ENCODE assay signal across 9 cellular contexts in the genomic region with DNA sequence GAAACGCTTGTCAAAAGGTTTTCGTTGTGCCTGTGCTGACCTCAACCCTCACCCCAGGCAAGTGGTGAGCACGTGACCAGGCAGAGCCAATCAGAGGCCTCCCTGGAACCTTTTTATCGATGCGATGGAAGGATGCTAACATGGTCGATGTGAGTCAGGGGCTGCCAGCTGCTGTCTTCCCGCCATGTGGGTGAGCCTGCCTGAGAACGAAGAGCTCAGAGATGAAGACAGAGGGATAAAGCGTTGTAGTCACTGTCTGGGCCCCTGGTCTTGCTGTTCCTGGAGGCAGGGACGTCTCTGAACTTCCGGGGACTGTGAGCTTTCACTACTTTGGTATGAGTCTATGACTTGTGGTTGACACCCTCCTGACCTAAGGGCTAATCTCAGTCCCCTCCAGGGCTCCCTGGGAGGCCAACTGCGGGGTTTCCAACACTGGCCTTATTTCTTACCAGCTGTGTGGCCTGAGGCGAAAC. TPM values are rescaled to one million over a fixed set of nuclear protein-coding genes. Genes with fewer than 3 reads are reported as not detected.
DNase-seq lines count a peak whose midpoint lies in the region; ATAC-seq, FAIRE-seq and TF ChIP-seq lines count a peak whose summit lies in the region.
"Had no signal": no experiment of that assay in that cellular context is flagged by ENCODE, and none has a peak within 500 bp of the region (broad histone marks: within the 10 kb centered on the region; RNA-seq: fewer than 3 reads in every experiment).

No MANE protein-coding gene starts in this region.

- in situ Hi-C loops in K562 (cut with MboI) = no loop called here

- CTCF ChIA-PET in CD4-positive, alpha-beta memory T cell (lab: Charles Lee; ENCODE audit: partially characterized antibody) = interaction anchor here (0.8 to 3.4 kb wide), 10 partner anchors 9 to 160 kb away, joined by 3 to 22 read pairs (median 4); no protein-coding TSS in a partner anchor
- CTCF ChIA-PET in K562 (lab: Yijun Ruan, JAX; ENCODE audit: low intra/inter-chr PET ratio) = interaction anchor here (0.5 kb wide), 1 partner anchor 343 kb away, joined by 3 read pairs; no protein-coding TSS in a partner anchor

- H2AFZ ChIP-seq in K562 (ENCODE audit: low read depth, low read length) (no peak overlapping the region; the same call in 1 of the 2 replicates), trophoblast cell (ENCODE audit: insufficient read depth, low read length, poor library complexity) (no peak overlapping the region)

- H2BK12ac ChIP-seq in trophoblast cell (ENCODE audit: low read length) = no peak overlapping the region

- no peak for TF ChIP-seq EP300 in K562 (IDR thresholded peaks at IDR 0.05; ENCODE audit: low read length)

- no peaks in the 10 kb centered on the region for H3K79me1 ChIP-seq in trophoblast cell (ENCODE audit: low read length)

- no peak overlapping the region for H2BK120ac ChIP-seq in trophoblast cell (ENCODE audit: insufficient read depth, low read length, poor library complexity)

- H3K4me2 ChIP-seq in K562 (ENCODE audit: insufficient read depth, low read length) (peak overlapping the region; percentile 23), trophoblast cell (ENCODE audit: low read length) (no peak overlapping the region)

- H3K4ac ChIP-seq in trophoblast cell (ENCODE audit: low read depth, low read length) = no peak overlapping the region

- no peak for FAIRE-seq in K562 (lab: Jason Lieb, UNC)

- intact Hi-C loops in CD4-positive, alpha-beta memory T cell (cut with micrococcal nuclease) = loop anchor here (2.0 kb wide), 1 partner anchor 16 kb away; no protein-coding TSS in a partner anchor
- intact Hi-C loops in K562 (cut with micrococcal nuclease) = no loop called here

- no peaks in the 10 kb centered on the region for H3K27me3 ChIP-seq in CD4-positive, alpha-beta memory T cell (ENCODE audit: insufficient read depth, low read length)
- H3K27me3 ChIP-seq in K562 (ENCODE audit: control insufficient read depth in 2 of 2, insufficient read depth in 2 of 2, low read length in 2 of 2) = peaks cover 24 to 63% of the 10 kb centered on the region in 2 experiments
- H3K27me3 ChIP-seq in trophoblast cell (ENCODE audit: insufficient read depth, low read length) = no peaks in the 10 kb centered on the region
- H3K27me3 ChIP-seq: adrenal gland had no signal

- no peaks in the 10 kb centered on the region for H3K79me2 ChIP-seq in K562 (ENCODE audit: control insufficient read depth, insufficient read depth, low read length)
- no peaks in the 10 kb centered on the region for H3K79me2 ChIP-seq in trophoblast cell (ENCODE audit: control insufficient read depth, insufficient read depth, low read length, poor library complexity)

- H4K20me1 ChIP-seq in K562 (replicated peaks; ENCODE audit: control insufficient read depth, insufficient read depth, low read length) = 0 out of 2 replicates have a peak, but pooled peaks cover 3% of the 10 kb centered on the region

- H3K4me3 Mint-ChIP-seq in CD4-positive, alpha-beta memory T cell = peak overlapping the region; percentile 85 to 91 (median 88)
- H3K4me3 Mint-ChIP-seq in osteocyte (ENCODE audit: unreplicated experiment) = no peak overlapping the region

- H3K9me3 ChIP-seq in CD4-positive, alpha-beta memory T cell (ENCODE audit: control insufficient read depth in 1 of 2, low read length in 2 of 2) = peaks cover 0 to 8% of the 10 kb centered on the region in 2 donors
- H3K9me3 ChIP-seq in K562 (replicated peaks; ENCODE audit: control insufficient read depth, insufficient read depth, low read depth, low read length) (no peaks in the 10 kb centered on the region; the same call in 1 of the 2 replicates), trophoblast cell (ENCODE audit: insufficient read depth, low read depth, low read length) (peaks cover 8% of the 10 kb centered on the region)
- H3K9me3 ChIP-seq: adrenal gland had no signal

- no peak overlapping the region for H3K14ac ChIP-seq in trophoblast cell (ENCODE audit: low read length)

- no peak overlapping the region for H4K91ac ChIP-seq in trophoblast cell (ENCODE audit: low read depth, low read length)

- H4K12ac ChIP-seq in trophoblast cell (ENCODE audit: low read depth, low read length) = no peak overlapping the region

- H3K4me1 Mint-ChIP-seq in CD4-positive, alpha-beta memory T cell = peaks cover 33 to 51% (median 39%) of the 10 kb centered on the region in 4 donors
- peaks cover 17% of the 10 kb centered on the region for H3K4me1 Mint-ChIP-seq in osteocyte (ENCODE audit: unreplicated experiment)

- peak overlapping the region in 1 of 2 donors; percentile 46 for H3K4me3 ChIP-seq in CD4-positive, alpha-beta memory T cell (ENCODE audit: low read length in 2 of 2)
- H3K4me3 ChIP-seq in K562 (no peak overlapping the region), trophoblast cell (ENCODE audit: low read depth, low read length) (no peak overlapping the region)
- H3K4me3 ChIP-seq: adrenal gland had no signal

- peak overlapping the region; percentile 53 for H3K27ac ChIP-seq in CD4-positive, alpha-beta memory T cell (ENCODE audit: low read depth, low read length)
- H3K27ac ChIP-seq in K562 (ENCODE audit: extremely low read depth, low read depth, low read length) (no peak overlapping the region), trophoblast cell (ENCODE audit: low read depth, low read length) (no peak overlapping the region)

- no peak overlapping the region for H2BK5ac ChIP-seq in trophoblast cell (ENCODE audit: low read depth, low read length, poor library complexity)

- peaks cover 18 to 26% of the 10 kb centered on the region in 2 donors for H3K36me3 Mint-ChIP-seq in CD4-positive, alpha-beta memory T cell
- H3K36me3 Mint-ChIP-seq in osteocyte (ENCODE audit: unreplicated experiment) = peaks cover 22% of the 10 kb centered on the region

- WGBS in K562 (ENCODE audit: insufficient coverage, low coverage, missing lambda C conversion rate) = 6% methylated on average over 13 of the region's 13 CpGs
- no CpG with 5 or more reads among the region's 13 CpGs for WGBS in trophoblast cell (ENCODE audit: extremely low coverage, insufficient coverage, insufficient read length)

- H3K18ac ChIP-seq in trophoblast cell (ENCODE audit: low read length) = no peak overlapping the region

- H3K9me3 Mint-ChIP-seq in CD4-positive, alpha-beta memory T cell = peaks cover 0 to 20% (median 15%) of the 10 kb centered on the region in 8 donors
- peaks cover 9% of the 10 kb centered on the region for H3K9me3 Mint-ChIP-seq in osteocyte (ENCODE audit: unreplicated experiment)

- H3K9me1 ChIP-seq in K562 (ENCODE audit: control insufficient read depth, insufficient read depth, low read length) = no peaks in the 10 kb centered on the region

- H3K9ac ChIP-seq in K562 (ENCODE audit: insufficient read depth in 1 of 2, low read depth in 2 of 2, low read length in 2 of 2) (no peak overlapping the region; a peak in 1 of 4 replicates), trophoblast cell (ENCODE audit: low read length) (no peak overlapping the region)

- H2AK5ac ChIP-seq in trophoblast cell (ENCODE audit: low read length) = no peak overlapping the region

- H4K8ac ChIP-seq in trophoblast cell (ENCODE audit: low read depth, low read length) = no peak overlapping the region

- TF ChIP-seq RAD21 in K562 (CRISPR knock-in tag; conservative IDR thresholded peaks at IDR 0.05 in 1 of 2, IDR thresholded peaks at IDR 0.05 in 1 of 2) = no peak

- no peak for TF ChIP-seq POLR2A in K562 (conservative IDR thresholded peaks at IDR 0.05)

- BruUV-seq in K562 (replicated peaks; lab: Mats Ljungman, UMichigan) = no TSS peak

- H3K4me1 ChIP-seq in CD4-positive, alpha-beta memory T cell (ENCODE audit: insufficient read depth, low read length) = peaks cover 33% of the 10 kb centered on the region
- H3K4me1 ChIP-seq in K562 (replicated peaks in 1 of 2; ENCODE audit: control insufficient read depth in 2 of 2, insufficient read depth in 2 of 2, low read length in 2 of 2) (peaks cover 0 to 3% of the 10 kb centered on the region in 2 experiments; a peak in 1 of 5 replicates), trophoblast cell (ENCODE audit: control insufficient read depth in 1 of 2, insufficient read depth in 2 of 2, low read length in 2 of 2) (no peaks in the 10 kb centered on the region)

- H3K27ac Mint-ChIP-seq in CD4-positive, alpha-beta memory T cell = peak overlapping the region; percentile 81 to 98 (median 94)
- H3K27ac Mint-ChIP-seq in osteocyte (ENCODE audit: unreplicated experiment) = no peak overlapping the region

- no peak for TF ChIP-seq CTCF in K562 (IDR thresholded peaks at IDR 0.05 in 2 of 3, conservative IDR thresholded peaks at IDR 0.05 in 1 of 3; ENCODE audit: insufficient read depth in 2 of 3, low read depth in 1 of 3, low read length in 3 of 3)
- no peak for TF ChIP-seq CTCF in osteocyte (IDR thresholded peaks at IDR 0.05)

- ATAC-seq in K562 (peak; percentile 79), GM18867 (IDR thresholded peaks at IDR 0.05; ENCODE audit: unreplicated experiment) (no peak), GM21825 (IDR thresholded peaks at IDR 0.05; ENCODE audit: unreplicated experiment) (no peak), GM19035 (IDR thresholded peaks at IDR 0.05; ENCODE audit: unreplicated experiment) (no peak)

- no peaks in the 10 kb centered on the region for H3K27me3 Mint-ChIP-seq in CD4-positive, alpha-beta memory T cell
- no peaks in the 10 kb centered on the region for H3K27me3 Mint-ChIP-seq in osteocyte (ENCODE audit: unreplicated experiment)

- DNase-seq in CD4-positive, alpha-beta memory T cell = peak; percentile 51 to 79 (median 64)
- DNase-seq in T-helper 9 cell (peak; percentile 68), K562 (ENCODE audit: extremely low read depth in 1 of 4, low spot score in 3 of 4) (peak in 3 of 4 experiments; percentile 83 to 86 (median 84)), trophoblast cell (peak; percentile 27 to 37), osteocyte (ENCODE audit: extremely low spot score, unreplicated experiment) (no peak)

- POLR2A ChIA-PET in CD4-positive, alpha-beta memory T cell (lab: Charles Lee; ENCODE audit: partially characterized antibody) = interaction anchor here (0.7 to 3.5 kb wide), 10 partner anchors 10 to 95 kb away, joined by 4 to 26 read pairs (median 6); no protein-coding TSS in a partner anchor
- POLR2A ChIA-PET in K562 (lab: Yijun Ruan, JAX) = no interaction called here

- no peaks in the 10 kb centered on the region for H3K36me3 ChIP-seq in CD4-positive, alpha-beta memory T cell (ENCODE audit: insufficient read depth, low read length)
- H3K36me3 ChIP-seq in K562 (ENCODE audit: control insufficient read depth, insufficient read depth, low read length) = no peaks in the 10 kb centered on the region
- no peaks in the 10 kb centered on the region for H3K36me3 ChIP-seq in trophoblast cell (ENCODE audit: control insufficient read depth in 1 of 2, insufficient read depth in 2 of 2, low read length in 2 of 2)
- H3K36me3 ChIP-seq: adrenal gland had no signal

- no peak overlapping the region for H3K23ac ChIP-seq in trophoblast cell (ENCODE audit: low read length)

RNA-seq across cellular contexts. Expression of gene DNMT3A, which starts 18.6 kb away (rescaled TPM):
- 10 to 100 TPM; 62.2 to 71.6 TPM for total RNA-seq in CD4-positive, alpha-beta memory T cell
- 10 to 100 TPM in 1 of 2 donors, 1 to 10 TPM in 1; 7.5 to 14.6 TPM for polyA plus RNA-seq in CD4-positive, alpha-beta memory T cell
- 17.3 and 36.0 TPM in 2 replicates for total RNA-seq in K562 (2011; cell fraction: chromatin; rRNA removed; ENCODE audit: low replicate concordance)
- 20.7 and 22.2 TPM in 2 replicates for total RNA-seq in K562 (2011; cell fraction: nucleolus; rRNA removed)
- total RNA-seq in K562 (2011; cell fraction: nucleoplasm; rRNA removed) = 15.0 and 23.5 TPM in 2 replicates
- total RNA-seq in K562 (2014; rRNA removed) (6.3 and 7.0 TPM in 2 replicates), K562 (2014; rRNA removed; fragmentation: Illumina TruSeq; extraction: Trizol) (3.7 and 4.4 TPM in 2 replicates), K562 (2015; rRNA removed; fragmentation: Illumina TruSeq; extraction: Trizol) (4.5 and 5.0 TPM in 2 replicates), K562 (2021) (13.5 and 16.0 TPM in 2 replicates), osteocyte (80.2 and 85.2 TPM in 2 replicates)
- polyA plus RNA-seq in K562 (2011; rRNA removed) (4.6 and 4.8 TPM in 2 replicates), K562 (2014; fragmentation: Illumina TruSeq; extraction: Trizol) (5.9 and 6.1 TPM in 2 replicates), K562 (2014; fragmentation: Nextera tagmentation; extraction: Ambion mirVana) (1 to 10 TPM; 3.0 to 8.7 TPM), K562 (2014; rRNA removed) (6.2 and 9.4 TPM in 2 replicates)
- 5.2 TPM in 2 replicates for polyA plus RNA-seq in K562 (2011; cell fraction: cytosol; rRNA removed)
- polyA plus RNA-seq in K562 (2011; cell fraction: nucleus; rRNA removed) = 13.6 and 23.1 TPM in 2 replicates
- polyA plus RNA-seq in K562 (2012) = 7.3 and 8.9 TPM in 2 replicates
- 7.9 and 9.0 TPM in 2 replicates for polyA minus RNA-seq in K562 (2011; rRNA and poly(A)+ RNA removed)
- 10.6 and 17.4 TPM in 2 replicates for polyA minus RNA-seq in K562 (2011; cell fraction: cytosol; rRNA and poly(A)+ RNA removed)
- polyA minus RNA-seq in K562 (2011; cell fraction: nucleus; rRNA and poly(A)+ RNA removed) = 9.6 and 10.0 TPM in 2 replicates
- 23.3 and 25.8 TPM in 2 replicates for polyA plus RNA-seq in trophoblast cell (2013)
